In the genomic region with DNA sequence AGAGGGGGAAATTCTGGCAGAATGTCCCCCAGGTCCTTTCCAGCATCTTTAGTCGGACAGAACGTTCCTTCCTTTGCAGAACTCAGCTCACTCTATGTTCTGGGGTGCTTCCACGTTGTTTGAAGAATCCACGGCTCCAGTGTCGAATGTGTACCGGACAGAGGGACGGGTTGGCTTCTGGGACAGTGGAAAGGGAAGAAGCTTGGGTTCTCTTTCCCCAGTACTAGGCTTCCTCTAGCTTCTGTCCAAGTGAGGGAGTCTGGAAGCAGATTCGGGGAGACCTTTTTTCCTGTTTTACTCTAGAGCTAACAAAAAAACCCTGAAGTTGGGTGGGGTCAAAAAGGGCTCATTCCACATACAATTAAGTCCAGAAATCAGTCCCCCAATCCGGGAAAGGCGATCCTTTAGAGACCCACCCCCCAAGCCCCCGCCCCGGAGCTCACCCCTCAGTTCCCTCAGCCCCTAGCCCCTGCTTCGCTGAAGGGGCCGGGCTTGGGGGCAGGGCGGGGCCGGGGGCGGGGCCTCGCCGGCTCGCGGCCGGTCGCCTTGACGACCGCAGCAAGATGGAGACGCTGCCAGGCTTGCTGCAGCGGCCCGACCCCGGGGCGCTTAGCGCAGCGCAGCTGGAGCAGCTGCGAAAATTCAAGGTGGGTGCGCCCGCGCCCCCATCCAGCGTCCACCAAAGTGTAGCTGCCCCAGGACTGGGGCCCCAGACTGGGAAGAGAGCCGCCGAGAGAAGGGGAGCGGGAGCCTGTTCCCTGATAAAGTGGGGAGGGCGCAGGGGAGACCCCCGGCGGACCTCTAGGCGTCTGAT, we compare ENCODE assay signal across 8 cellular contexts. TPM values are rescaled to one million over a fixed set of nuclear protein-coding genes. Genes with fewer than 3 reads are reported as not detected.
DNase-seq lines count a peak whose midpoint lies in the region; ATAC-seq and TF ChIP-seq lines count a peak whose summit lies in the region.

A gene with protein sequence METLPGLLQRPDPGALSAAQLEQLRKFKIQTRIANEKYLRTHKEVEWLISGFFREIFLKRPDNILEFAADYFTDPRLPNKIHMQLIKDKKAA (plus strand): TSS at position 549 of the 814 bp plus-strand sequence. CDS start 15 bp downstream, at position 564.

- DNase-seq in GM03348 (ENCODE audit: low spot score) (peak; percentile 89), T-helper 9 cell (peak; percentile 15), coronary artery (ENCODE audit: low spot score) (no peak), lung (ENCODE audit: low spot score) (no peak), NCI-H128 (lab: John Stamatoyannopoulos, UW; ENCODE audit: unreplicated experiment) (no peak)
- peak; percentile 34 for DNase-seq in stimulated activated CD8-positive, alpha-beta memory T cell treated with anti-CD3 and anti-CD28 coated beads, Interleukin-4, amount 100 ng/mL, for 24 hours (ENCODE audit: low read depth)

- TF ChIP-seq CTCF in coronary artery (IDR thresholded peaks at IDR 0.05) = no peak
- no peak for TF ChIP-seq CTCF in lung (IDR thresholded peaks at IDR 0.05; ENCODE audit: control extremely low read depth, extremely low read depth)

- peaks cover 6 to 22% of the 10 kb centered on the region in 2 donors for H3K4me1 ChIP-seq in lung (ENCODE audit: control insufficient read depth in 2 of 2, insufficient read depth in 2 of 2, low read length in 2 of 2)

- ATAC-seq in HG02938 (IDR thresholded peaks at IDR 0.05; ENCODE audit: unreplicated experiment) = peak; percentile 51
- ATAC-seq in lung (ENCODE audit: insufficient read depth, low FRiP score) = no peak
- no peak for ATAC-seq in HG02973 (IDR thresholded peaks at IDR 0.05; ENCODE audit: unreplicated experiment)

- no peaks in the 10 kb centered on the region for H3K36me3 ChIP-seq in lung (ENCODE audit: control insufficient read depth in 2 of 2, insufficient read depth in 2 of 2, low read length in 2 of 2)

- H3K27ac ChIP-seq in coronary artery (peak within 1 kb of the TSS; percentile 58 to 81), lung (ENCODE audit: low read depth in 1 of 2, low read length in 1 of 2) (peak within 1 kb of the TSS in 1 of 2 donors; percentile 63)

- no peaks in the 10 kb centered on the region for H3K9me3 ChIP-seq in lung (ENCODE audit: control insufficient read depth in 2 of 2, insufficient read depth in 1 of 2, low read length in 1 of 2)

- peaks cover 3% of the 10 kb centered on the region for H3K27me3 ChIP-seq in lung (ENCODE audit: control insufficient read depth, insufficient read depth)

- H3K4me3 ChIP-seq in coronary artery (peak within 1 kb of the TSS; percentile 72), lung (peak within 1 kb of the TSS; percentile 26)

- WGBS in lung, 2 donors = 3% methylated on average over 35 to 44 of the region's 44 CpGs

RNA-seq across cellular contexts. Expression of the gene that starts here (rescaled TPM):
- total RNA-seq in lung = 10 to 100 TPM in 1 of 2 donors, 1 to 10 TPM in 1; 8.8 to 17.1 TPM
- 1 to 10 TPM; 8.6 to 9.3 TPM for polyA plus RNA-seq in lung

Comparison
In these comparisons a context has a peak if more than half of its experiments do, and no peak if none do; other contexts are left out.
1. DNase-seq: peak in GM03348 (single experiment), T-helper 9 cell (single experiment) and stimulated activated CD8-positive, alpha-beta memory T cell treated with anti-CD3 and anti-CD28 coated beads, Interleukin-4, amount 100 ng/mL, for 24 hours (single experiment); none in coronary artery (single experiment), lung (single experiment) and NCI-H128 (single experiment).